ENCODE assay signal across 9 cellular contexts in genomic region chr3:14175383-14176037, GRCh38. TPM values are rescaled to one million over a fixed set of nuclear protein-coding genes. Genes with fewer than 3 reads are reported as not detected.
DNase-seq lines count a peak whose midpoint lies in the region; ATAC-seq and TF ChIP-seq lines count a peak whose summit lies in the region.
"Had no signal": no experiment of that assay in that cellular context is flagged by ENCODE, and none has a peak within 500 bp of the region (broad histone marks: within the 10 kb centered on the region; RNA-seq: fewer than 3 reads in every experiment).

No MANE protein-coding gene starts in this region.

- no peaks in the 10 kb centered on the region for H3K27me3 ChIP-seq in SU-DHL-6 (ENCODE audit: low read length)

- H3K36me3 ChIP-seq in SU-DHL-6 (ENCODE audit: low read length): peaks cover 8% of the 10 kb centered on the region; the same call in 1 of the 2 replicates

- peak overlapping the region; percentile 20 for H3K4me3 ChIP-seq in SU-DHL-6 (ENCODE audit: insufficient read depth, low read length, poor library complexity, severe bottlenecking)
- H3K4me3 ChIP-seq in astrocyte of the spinal cord (ENCODE audit: low read depth, low read length): no peak overlapping the region

- H3K9me2 ChIP-seq in SU-DHL-6 (replicated peaks; ENCODE audit: insufficient read depth, low read length): no peaks in the 10 kb centered on the region

- TF ChIP-seq CTCF in SU-DHL-6 (IDR thresholded peaks at IDR 0.05; ENCODE audit: insufficient read depth, low read length, poor library complexity, severe bottlenecking) (no peak), astrocyte of the spinal cord (IDR thresholded peaks at IDR 0.05; ENCODE audit: low read depth, low read length) (no peak), CD14-positive monocyte (IDR thresholded peaks at IDR 0.05) (no peak)

- peaks cover 53% of the 10 kb centered on the region for H3K4me1 Mint-ChIP-seq in stimulated activated effector memory CD8-positive, alpha-beta T cell treated with anti-CD3 and anti-CD28 coated beads, Interleukin-12 subunit alpha, Interleukin-12 subunit beta, amount 100 ng/mL, for 72 hours
- H3K4me1 Mint-ChIP-seq in CD14-positive monocyte: peaks cover 34% of the 10 kb centered on the region

- H3K9ac ChIP-seq in SU-DHL-6 (ENCODE audit: low read length): peak overlapping the region; percentile 17; the same call in 1 of the 2 replicates

- H4K20me1 ChIP-seq in SU-DHL-6 (ENCODE audit: low read depth, low read length): peaks cover 7% of the 10 kb centered on the region; the same call in 1 of the 2 replicates

- H3K4me2 ChIP-seq in SU-DHL-6 (ENCODE audit: low read depth, low read length, poor library complexity, severe bottlenecking): peak overlapping the region; percentile 61

- H3K27ac Mint-ChIP-seq in stimulated activated effector memory CD8-positive, alpha-beta T cell treated with anti-CD3 and anti-CD28 coated beads, Interleukin-12 subunit alpha, Interleukin-12 subunit beta, amount 100 ng/mL, for 72 hours: peak overlapping the region; percentile 24
- peak overlapping the region in 1 of 7 donors; percentile 79 for H3K27ac Mint-ChIP-seq in CD14-positive monocyte

- no peaks in the 10 kb centered on the region for H3K9me3 ChIP-seq in SU-DHL-6 (ENCODE audit: insufficient read depth, low read length)

- peak overlapping the region; percentile 65 for H3K27ac ChIP-seq in SU-DHL-6 (ENCODE audit: low read depth, low read length)

- H3K9me3 Mint-ChIP-seq in stimulated activated effector memory CD8-positive, alpha-beta T cell treated with anti-CD3 and anti-CD28 coated beads, Interleukin-12 subunit alpha, Interleukin-12 subunit beta, amount 100 ng/mL, for 72 hours: no peaks in the 10 kb centered on the region
- peaks cover 0 to 3% (median 0%) of the 10 kb centered on the region in 7 donors for H3K9me3 Mint-ChIP-seq in CD14-positive monocyte

- intact Hi-C loops in CD14-positive monocyte (cut with micrococcal nuclease): loop anchor here (2.0 to 5.0 kb wide), 4 partner anchors 33 to 772 kb away; partner anchors contain the start of genes CCDC174 (in 1 of the 2), CHCHD4 (in 1 of the 2), NR2C2 (in 1 of the 2) and TMEM43 (in 1 of the 2)

- in situ Hi-C loops in astrocyte of the spinal cord (cut with HindIII; ENCODE audit: low sequenced_read_pairs): no loop called here

- peak overlapping the region; percentile 37 for H3K4me3 Mint-ChIP-seq in stimulated activated effector memory CD8-positive, alpha-beta T cell treated with anti-CD3 and anti-CD28 coated beads, Interleukin-12 subunit alpha, Interleukin-12 subunit beta, amount 100 ng/mL, for 72 hours
- H3K4me3 Mint-ChIP-seq in CD14-positive monocyte: no peak overlapping the region

- peaks cover 68% of the 10 kb centered on the region for H3K79me2 ChIP-seq in SU-DHL-6 (ENCODE audit: insufficient read depth, low read length)

- peaks cover 56% of the 10 kb centered on the region for H3K36me3 Mint-ChIP-seq in stimulated activated effector memory CD8-positive, alpha-beta T cell treated with anti-CD3 and anti-CD28 coated beads, Interleukin-12 subunit alpha, Interleukin-12 subunit beta, amount 100 ng/mL, for 72 hours
- peaks cover 25% of the 10 kb centered on the region in 2 donors for H3K36me3 Mint-ChIP-seq in CD14-positive monocyte

- peaks cover 12% of the 10 kb centered on the region for H3F3A ChIP-seq in SU-DHL-6 (ENCODE audit: insufficient read depth)

- no peak overlapping the region for H2AFZ ChIP-seq in SU-DHL-6 (ENCODE audit: low read depth, low read length, severe bottlenecking)

- ATAC-seq in stimulated activated effector memory CD8-positive, alpha-beta T cell treated with anti-CD3 and anti-CD28 coated beads, Interleukin-12 subunit alpha, Interleukin-12 subunit beta, amount 100 ng/mL, for 72 hours: peak; percentile 49
- ATAC-seq in GM19328 (IDR thresholded peaks at IDR 0.05; ENCODE audit: unreplicated experiment): no peak

- H3K27me3 Mint-ChIP-seq in CD14-positive monocyte (ENCODE audit: low read depth in 3 of 3): peaks cover 0 to 5% (median 0%) of the 10 kb centered on the region in 3 donors

- peak; percentile 33 for DNase-seq in activated CD4-positive, CD25-positive, alpha-beta regulatory T cell treated with anti-CD3 and anti-CD28 coated beads, Interleukin-2, amount 50 U/mL, for 16 hours (ENCODE audit: low read depth, low spot score)
- DNase-seq in activated CD4-positive, CD25-positive, alpha-beta regulatory T cell (lab: John Stamatoyannopoulos, UW): no peak
- DNase-seq in astrocyte of the spinal cord (ENCODE audit: low read depth, low spot score) (peak; percentile 42), CD14-positive monocyte (ENCODE audit: low spot score) (no peak), NCI-H1105 treated with DMSO at 0.1 percent for 48 hours (lab: John Stamatoyannopoulos, UW) (no peak)
- DNase-seq in stimulated activated effector memory CD8-positive, alpha-beta T cell treated with anti-CD3 and anti-CD28 coated beads, Interleukin-12 subunit alpha, Interleukin-12 subunit beta, amount 100 ng/mL, for 72 hours (ENCODE audit: low spot score in 2 of 2): peak in 1 of 2 donors; percentile 60
- DNase-seq: NCI-H2081 had no signal

RNA-seq across cellular contexts. Expression of gene XPC, which starts 2.9 kb away (rescaled TPM):
- 10 to 100 TPM; 13.4 to 22.0 TPM for polyA plus RNA-seq in CD14-positive monocyte

RNA-seq across cellular contexts. Expression of gene LSM3, which starts 3.1 kb away (rescaled TPM):
- 10 to 100 TPM; 19.8 to 23.2 TPM for polyA plus RNA-seq in CD14-positive monocyte

RNA-seq across cellular contexts. Expression of gene TMEM43, which starts 50.7 kb away (rescaled TPM):
- 10 to 100 TPM; 66.7 to 69.7 TPM for polyA plus RNA-seq in CD14-positive monocyte

RNA-seq across cellular contexts. Expression of gene CHCHD4, which starts 50.8 kb away (rescaled TPM):
- polyA plus RNA-seq in CD14-positive monocyte: 10 to 100 TPM; 13.6 to 13.8 TPM

Comparison
In these comparisons a context has a peak if more than half of its experiments do, and no peak if none do; other contexts are left out.
1. DNase-seq: peak in activated CD4-positive, CD25-positive, alpha-beta regulatory T cell treated with anti-CD3 and anti-CD28 coated beads, Interleukin-2, amount 50 U/mL, for 16 hours (single experiment) and astrocyte of the spinal cord (single experiment); none in activated CD4-positive, CD25-positive, alpha-beta regulatory T cell (0 of 4), CD14-positive monocyte (single experiment) and NCI-H1105 treated with DMSO at 0.1 percent for 48 hours (single experiment).